In genomic region chr3:128123538-128124368, GRCh38 we compare ENCODE assay signal across 8 cellular contexts. TPM values are rescaled to one million over a fixed set of nuclear protein-coding genes. Genes with fewer than 3 reads are reported as not detected.
A peak's percentile ranks its signal among the peaks of the same experiment; 100 is the strongest.
DNase-seq lines count a peak whose midpoint lies in the region; ATAC-seq, FAIRE-seq and TF ChIP-seq lines count a peak whose summit lies in the region.

Gene RUVBL1 (minus strand): TSS chr3:128123812. CDS start chr3:128123724, 88 bp downstream.

- peak within 1 kb of the TSS; percentile 98 for H3K9ac ChIP-seq in HUES64 (ENCODE audit: low read depth, low read length)
- H3K9ac ChIP-seq in OCI-LY1 (ENCODE audit: low read length), result peak within 1 kb of the TSS; percentile 96

- H3K79me2 ChIP-seq in OCI-LY1 (ENCODE audit: insufficient read depth, low read length), result peaks cover 15% of the 10 kb centered on the region

- CTCF ChIA-PET in Calu3 (lab: Charles Lee), result interaction anchor here (0.5 to 2.9 kb wide), 7 partner anchors 10 to 863 kb away, joined by 3 to 15 read pairs (median 6); no protein-coding TSS in a partner anchor

- BruUV-seq in Calu3 (replicated peaks; lab: Mats Ljungman, UMichigan), result no TSS peak

- DNase-seq in Calu3, result peak; percentile 100
- peak; percentile 92 for DNase-seq in activated CD8-positive, alpha-beta memory T cell treated with anti-CD3 and anti-CD28 coated beads, Interleukin-2, amount 50 U/mL, for 4 hours
- peak; percentile 91 to 94 for DNase-seq in mesothelial cell of epicardium (ENCODE audit: low spot score in 2 of 2, unreplicated experiment in 2 of 2)
- DNase-seq in stimulated activated CD8-positive, alpha-beta memory T cell treated with anti-CD3 and anti-CD28 coated beads, Interleukin-15, amount 100 ng/mL, for 48 hours (ENCODE audit: low read depth in 2 of 2), result peak; percentile 96 to 97

- H3K27me3 ChIP-seq in HUES64 (ENCODE audit: insufficient read depth, low read length) (peaks cover 7% of the 10 kb centered on the region; the same call in 1 of the 2 replicates), OCI-LY1 (ENCODE audit: insufficient read depth, low read length) (no peaks in the 10 kb centered on the region)

- WGBS in HUES64, result 4% methylated on average over 47 of the region's 47 CpGs

- H3K27ac ChIP-seq in HUES64 (ENCODE audit: low read depth, low read length) (peak within 1 kb of the TSS; percentile 94), OCI-LY1 (ENCODE audit: low read depth, low read length, poor library complexity, severe bottlenecking) (peak within 1 kb of the TSS; percentile 42)

- peak within 1 kb of the TSS; percentile 77 for H3K4me2 ChIP-seq in OCI-LY1 (ENCODE audit: low read length)

- H3K9me3 ChIP-seq in HUES64 (ENCODE audit: insufficient read depth, low read depth, low read length), result no peaks in the 10 kb centered on the region
- H3K9me3 ChIP-seq in OCI-LY1 (ENCODE audit: low read length), result no peaks in the 10 kb centered on the region

- H3K36me3 ChIP-seq in HUES64 (ENCODE audit: insufficient read depth, low read length) (peaks cover 6% of the 10 kb centered on the region), OCI-LY1 (ENCODE audit: insufficient read depth, low read length) (peaks cover 18% of the 10 kb centered on the region; the same call in 1 of the 2 replicates)

- H4K20me1 ChIP-seq in OCI-LY1 (ENCODE audit: insufficient read depth, low read length), result no peaks in the 10 kb centered on the region

- H3K27ac Mint-ChIP-seq in Calu3 (ENCODE audit: unreplicated experiment), result peak within 1 kb of the TSS; percentile 96
- peak within 1 kb of the TSS; percentile 98 for H3K27ac Mint-ChIP-seq in mesothelial cell of epicardium

- FAIRE-seq in endometrium (lab: Jason Lieb, UNC), result peak; percentile 94

- peak within 1 kb of the TSS; percentile 100 for H3K4me3 Mint-ChIP-seq in Calu3 (ENCODE audit: low read depth, unreplicated experiment)
- H3K4me3 Mint-ChIP-seq in mesothelial cell of epicardium, result peak within 1 kb of the TSS; percentile 98

- no peak for TF ChIP-seq CTCF in Calu3 (IDR thresholded peaks at IDR 0.05; ENCODE audit: unreplicated experiment)
- no peak for TF ChIP-seq CTCF in OCI-LY1 (IDR thresholded peaks at IDR 0.05; ENCODE audit: low read length)
- TF ChIP-seq CTCF in mesothelial cell of epicardium (IDR thresholded peaks at IDR 0.05; ENCODE audit: unreplicated experiment), result no peak

- H3K4me1 ChIP-seq in HUES64 (ENCODE audit: insufficient read depth, low read length), result peaks cover 6% of the 10 kb centered on the region; the same call in 1 of the 2 replicates
- peaks cover 19% of the 10 kb centered on the region for H3K4me1 ChIP-seq in OCI-LY1 (ENCODE audit: insufficient read depth, low read length, severe bottlenecking)

- intact Hi-C loops in Calu3 (cut with micrococcal nuclease; ENCODE audit: unreplicated experiment), result loop anchor here (2.0 kb wide), 1 partner anchor 29 kb away; the partner anchor contains the start of gene EEFSEC

- H3K9me3 Mint-ChIP-seq in Calu3 (ENCODE audit: low read depth, unreplicated experiment) (no peaks in the 10 kb centered on the region), mesothelial cell of epicardium (peaks cover 3% of the 10 kb centered on the region)

- peak; percentile 97 for ATAC-seq in GM21447 (IDR thresholded peaks at IDR 0.05; ENCODE audit: unreplicated experiment)

- peak within 1 kb of the TSS; percentile 91 for H3K4me3 ChIP-seq in HUES64 (ENCODE audit: low read length)
- peak within 1 kb of the TSS; percentile 94 for H3K4me3 ChIP-seq in OCI-LY1 (ENCODE audit: low read depth, low read length, poor library complexity, severe bottlenecking)

- H3K9me2 ChIP-seq in OCI-LY1 (ENCODE audit: low read depth, low read length), result no peaks in the 10 kb centered on the region

- peaks cover 40% of the 10 kb centered on the region for H3K36me3 Mint-ChIP-seq in Calu3 (ENCODE audit: insufficient read depth, unreplicated experiment)
- peaks cover 3% of the 10 kb centered on the region for H3K36me3 Mint-ChIP-seq in mesothelial cell of epicardium

- H3K27me3 Mint-ChIP-seq in Calu3 (ENCODE audit: unreplicated experiment) (peaks cover 6% of the 10 kb centered on the region), mesothelial cell of epicardium (ENCODE audit: low read depth) (peaks cover 11% of the 10 kb centered on the region)

- peak within 1 kb of the TSS; percentile 15; the same call in 1 of the 2 replicates for H2AFZ ChIP-seq in OCI-LY1 (ENCODE audit: low read length)

- H3K4me1 Mint-ChIP-seq in Calu3 (ENCODE audit: low read depth, unreplicated experiment) (peaks cover 29% of the 10 kb centered on the region), mesothelial cell of epicardium (peaks cover 20% of the 10 kb centered on the region)

- no peaks in the 10 kb centered on the region for H3F3A ChIP-seq in OCI-LY1 (ENCODE audit: insufficient read depth, low read length)

RNA-seq across cellular contexts. Expression of gene RUVBL1, which starts in this region (rescaled TPM):
- total RNA-seq in Calu3 (2022) (156 and 167 TPM in 2 replicates), mesothelial cell of epicardium (37.8 to 40.6 TPM (median 38.6 TPM) in 3 replicates)
- polyA plus RNA-seq in HUES64 (2013, experiment 1 of 2), result 117 TPM
- polyA plus RNA-seq in HUES64 (2013, experiment 2 of 2), result 127 TPM

Comparison
In these comparisons a context has a peak if more than half of its experiments do, and no peak if none do; other contexts are left out.
1. Peak in every context shown above with its lines: DNase-seq, ATAC-seq, H3K4me3 ChIP-seq and H3K27ac ChIP-seq.